Comparison of ENCODE assay signal across 9 cellular contexts in genomic region chr10:70575486-70575873, GRCh38.
A peak's percentile ranks its signal among the peaks of the same experiment; 100 is the strongest.
DNase-seq lines count a peak whose midpoint lies in the region; ATAC-seq lines count a peak whose summit lies in the region.
"Had no signal": no experiment of that assay in that cellular context is flagged by ENCODE, and none has a peak within 500 bp of the region (broad histone marks: within the 10 kb centered on the region; RNA-seq: fewer than 3 reads in every experiment).

No MANE protein-coding gene starts in this region.

- H3K9me3 Mint-ChIP-seq in T-helper 2 cell treated with Interferon-gamma antibody and Interleukin-4, amounts not matched to agents 5 μg/mL and 100 μg/mL, for 36 hours: peaks cover 3% of the 10 kb centered on the region
- peaks cover 3% of the 10 kb centered on the region for H3K9me3 Mint-ChIP-seq in stimulated activated memory B cell treated with anti-CD40 and anti-IgM and Interleukin-4, amounts not matched to agents 10 μg/mL and 1 μg/mL and 100 μg/mL, for 72 hours

- peaks cover 2% of the 10 kb centered on the region for H3K36me3 Mint-ChIP-seq in T-helper 2 cell treated with Interferon-gamma antibody and Interleukin-4, amounts not matched to agents 5 μg/mL and 100 μg/mL, for 36 hours (ENCODE audit: low read depth)
- H3K36me3 Mint-ChIP-seq in stimulated activated memory B cell treated with anti-CD40 and anti-IgM and Interleukin-4, amounts not matched to agents 10 μg/mL and 1 μg/mL and 100 μg/mL, for 72 hours: no peaks in the 10 kb centered on the region

- ATAC-seq in stimulated activated memory B cell treated with anti-CD40 and anti-IgM and Interleukin-4, amounts not matched to agents 10 μg/mL and 1 μg/mL and 100 μg/mL, for 72 hours: no peak

- H3K27me3 Mint-ChIP-seq in T-helper 2 cell treated with Interferon-gamma antibody and Interleukin-4, amounts not matched to agents 5 μg/mL and 100 μg/mL, for 36 hours (ENCODE audit: low read depth): peaks cover 13% of the 10 kb centered on the region
- no peaks in the 10 kb centered on the region for H3K27me3 Mint-ChIP-seq in stimulated activated memory B cell treated with anti-CD40 and anti-IgM and Interleukin-4, amounts not matched to agents 10 μg/mL and 1 μg/mL and 100 μg/mL, for 72 hours

- DNase-seq in T-helper 2 cell treated with Interferon-gamma antibody and Interleukin-4, amounts not matched to agents 5 μg/mL and 100 μg/mL, for 36 hours (ENCODE audit: low spot score): no peak
- no peak for DNase-seq in T-helper 2 cell
- DNase-seq in NCI-H69 (lab: John Stamatoyannopoulos, UW): peak; percentile 65
- peak; percentile 22 for DNase-seq in foreskin melanocyte
- no peak for DNase-seq in HuH-7 (ENCODE audit: low spot score)
- DNase-seq in KG1 (lab: John Stamatoyannopoulos, UW): no peak
- DNase-seq in NCI-H524 (lab: John Stamatoyannopoulos, UW): no peak
- DNase-seq: stimulated activated CD4-positive, alpha-beta T cell treated with anti-CD3 and anti-CD28 coated beads, Interleukin-4, amount 100 ng/mL, for 4 hours had no signal

- peaks cover 47% of the 10 kb centered on the region for H3K4me1 Mint-ChIP-seq in T-helper 2 cell treated with Interferon-gamma antibody and Interleukin-4, amounts not matched to agents 5 μg/mL and 100 μg/mL, for 36 hours (ENCODE audit: low read depth)
- H3K4me1 Mint-ChIP-seq in stimulated activated memory B cell treated with anti-CD40 and anti-IgM and Interleukin-4, amounts not matched to agents 10 μg/mL and 1 μg/mL and 100 μg/mL, for 72 hours: peaks cover 52% of the 10 kb centered on the region

- H3K4me3 Mint-ChIP-seq in T-helper 2 cell treated with Interferon-gamma antibody and Interleukin-4, amounts not matched to agents 5 μg/mL and 100 μg/mL, for 36 hours: peak overlapping the region; percentile 1
- H3K4me3 Mint-ChIP-seq in stimulated activated memory B cell treated with anti-CD40 and anti-IgM and Interleukin-4, amounts not matched to agents 10 μg/mL and 1 μg/mL and 100 μg/mL, for 72 hours: peak overlapping the region; percentile 46

- H3K27ac Mint-ChIP-seq in T-helper 2 cell treated with Interferon-gamma antibody and Interleukin-4, amounts not matched to agents 5 μg/mL and 100 μg/mL, for 36 hours: no peak overlapping the region
- peak overlapping the region; percentile 90 for H3K27ac Mint-ChIP-seq in stimulated activated memory B cell treated with anti-CD40 and anti-IgM and Interleukin-4, amounts not matched to agents 10 μg/mL and 1 μg/mL and 100 μg/mL, for 72 hours

Comparison
In these comparisons a context has a peak if more than half of its experiments do, and no peak if none do; other contexts are left out.
1. DNase-seq: peak in NCI-H69 (single experiment) and foreskin melanocyte (single experiment); none in T-helper 2 cell treated with Interferon-gamma antibody and Interleukin-4, amounts not matched to agents 5 μg/mL and 100 μg/mL, for 36 hours (single experiment), T-helper 2 cell (0 of 5), HuH-7 (single experiment), KG1 (single experiment) and NCI-H524 (0 of 2).